ENCODE assay signal across 10 cellular contexts in genomic region chr1:100322436-100323211, GRCh38. TPM values are rescaled to one million over a fixed set of nuclear protein-coding genes. Genes with fewer than 3 reads are reported as not detected.
A peak's percentile ranks its signal among the peaks of the same experiment; 100 is the strongest.
DNase-seq lines count a peak whose midpoint lies in the region; ATAC-seq, FAIRE-seq and TF ChIP-seq lines count a peak whose summit lies in the region.
"Had no signal": no experiment of that assay in that cellular context is flagged by ENCODE, and none has a peak within 500 bp of the region (broad histone marks: within the 10 kb centered on the region; RNA-seq: fewer than 3 reads in every experiment).

No MANE protein-coding gene starts in this region.

- CTCF ChIA-PET in PC-3 (lab: Charles Lee), result no interaction called here

- no peaks in the 10 kb centered on the region for H3K9me2 ChIP-seq in PC-3 (replicated peaks; ENCODE audit: low read length)

- peak; percentile 53 for ATAC-seq in GM21447 (IDR thresholded peaks at IDR 0.05; ENCODE audit: unreplicated experiment)
- ATAC-seq in PC-3, result peak; percentile 53
- ATAC-seq: naive thymus-derived CD4-positive, alpha-beta T cell had no signal

- no peaks in the 10 kb centered on the region for H3K27me3 ChIP-seq in PC-3 (ENCODE audit: low read length)
- H3K27me3 ChIP-seq in uterus, result no peaks in the 10 kb centered on the region

- no peak overlapping the region for H3K9ac ChIP-seq in PC-3 (ENCODE audit: low read length)
- no peak overlapping the region for H3K9ac ChIP-seq in kidney (ENCODE audit: low read length in 2 of 2)

- peak; percentile 77 for DNase-seq in AG10803 (ENCODE audit: low read depth)
- DNase-seq in PC-3, result peak; percentile 63
- DNase-seq in kidney, result no peak
- no peak for DNase-seq in NCI-H1417 treated with DMSO at 0.1 percent for 48 hours (lab: John Stamatoyannopoulos, UW)
- DNase-seq in NCI-H2107 treated with DMSO at 0.1 percent for 48 hours (lab: John Stamatoyannopoulos, UW; ENCODE audit: unreplicated experiment), result no peak
- no peak for DNase-seq in uterus
- DNase-seq in activated CD8-positive, alpha-beta memory T cell treated with anti-CD3 and anti-CD28 coated beads, Interleukin-2, amount 50 U/mL, for 4 hours, result no peak
- DNase-seq: DMS79; naive thymus-derived CD4-positive, alpha-beta T cell had no signal

- no peaks in the 10 kb centered on the region for H3F3A ChIP-seq in PC-3 (ENCODE audit: low read length, unreplicated experiment)

- H3K27ac ChIP-seq in PC-3 (ENCODE audit: low read length) (0 out of 2 replicates have a peak overlapping the region, but pooled peaks have one; percentile 4), kidney (ENCODE audit: low read depth in 2 of 2, low read length in 2 of 2) (peak overlapping the region in 1 of 2 donors; percentile 33), uterus (no peak overlapping the region)

- BruUV-seq in PC-3 (replicated peaks; lab: Mats Ljungman, UMichigan), result no TSS peak

- no peak overlapping the region for H3K4me2 ChIP-seq in PC-3 (ENCODE audit: low read length)

- H3K79me2 ChIP-seq in PC-3 (ENCODE audit: low read length), result no peaks in the 10 kb centered on the region

- intact Hi-C loops in PC-3 (cut with micrococcal nuclease) (loop anchor here (2.0 kb wide), 1 partner anchor 30 kb away; the partner anchor contains the start of gene CDC14A), kidney (cut with DNase I) (no loop called here), uterus (cut with DNase I; ENCODE audit: low total_unique reads) (no loop called here)

- H3K4me3 ChIP-seq in AG10803 (ENCODE audit: low read length), result no peak overlapping the region
- H3K4me3 ChIP-seq in PC-3 (ENCODE audit: low read length), result no peak overlapping the region
- H3K4me3 ChIP-seq in kidney (ENCODE audit: low read length in 2 of 2), result no peak overlapping the region
- H3K4me3 ChIP-seq in uterus, result no peak overlapping the region

- POLR2A ChIA-PET in PC-3 (lab: Charles Lee; ENCODE audit: unreplicated experiment), result no interaction called here

- peak; percentile 78 for FAIRE-seq in kidney (lab: Jason Lieb, UNC)

- H3K4me1 ChIP-seq in PC-3 (ENCODE audit: insufficient read depth, low read length), result peaks cover 14% of the 10 kb centered on the region
- H3K4me1 ChIP-seq in kidney (ENCODE audit: control insufficient read depth in 1 of 2, insufficient read depth in 1 of 2, low read depth in 1 of 2, low read length in 2 of 2), result peaks cover 6 to 20% of the 10 kb centered on the region in 2 donors
- no peaks in the 10 kb centered on the region for H3K4me1 ChIP-seq in uterus

- H2AFZ ChIP-seq in PC-3 (ENCODE audit: low read length), result no peak overlapping the region

- H3K9me3 ChIP-seq in PC-3 (ENCODE audit: low read length) (no peaks in the 10 kb centered on the region), kidney (ENCODE audit: control insufficient read depth in 1 of 2, low read length in 2 of 2) (peaks cover 0 to 10% of the 10 kb centered on the region in 2 donors), uterus (no peaks in the 10 kb centered on the region)

- H4K20me1 ChIP-seq in PC-3 (ENCODE audit: low read length), result no peaks in the 10 kb centered on the region

- TF ChIP-seq CTCF in AG10803 (conservative IDR thresholded peaks at IDR 0.05; ENCODE audit: low read length), result no peak
- no peak for TF ChIP-seq CTCF in PC-3 (conservative IDR thresholded peaks at IDR 0.05; ENCODE audit: low read depth, low read length)
- no peak for TF ChIP-seq CTCF in kidney (IDR thresholded peaks at IDR 0.05; ENCODE audit: borderline replicate concordance, extremely low read depth, insufficient read depth)
- no peak for TF ChIP-seq CTCF in uterus (IDR thresholded peaks at IDR 0.05)

- H3K36me3 ChIP-seq in PC-3 (ENCODE audit: low read depth, low read length) (no peaks in the 10 kb centered on the region), kidney (ENCODE audit: control insufficient read depth in 1 of 2, insufficient read depth in 2 of 2, low read length in 2 of 2) (no peaks in the 10 kb centered on the region), uterus (no peaks in the 10 kb centered on the region)

- TF ChIP-seq POLR2A in uterus (IDR thresholded peaks at IDR 0.05), result no peak

RNA-seq across cellular contexts. Expression of gene CDC14A, which starts 29.7 kb away (rescaled TPM):
- total RNA-seq in PC-3 (2014; rRNA removed), result 3.4 and 3.7 TPM in 2 replicates
- total RNA-seq in kidney, result 11.9 TPM
- polyA plus RNA-seq in kidney (ENCODE audit: insufficient read depth, low read depth, low replicate concordance), result 4.7 TPM
- total RNA-seq in uterus, result 10 to 100 TPM in 3 of 4 donors, 1 to 10 TPM in 1; 9.0 to 32.4 (median 23.0) TPM

RNA-seq across cellular contexts. Expression of gene RTCA, which starts 56.6 kb away (rescaled TPM):
- 34.4 and 41.7 TPM in 2 replicates for total RNA-seq in PC-3 (2014; rRNA removed)
- 30.8 TPM for total RNA-seq in kidney
- 51.1 TPM for polyA plus RNA-seq in kidney (ENCODE audit: insufficient read depth, low read depth, low replicate concordance)
- total RNA-seq in uterus, result 10 to 100 TPM in 3 of 4 donors, 1 to 10 TPM in 1; 8.7 to 29.5 (median 14.8) TPM

Comparison
In these comparisons a context has a peak if more than half of its experiments do, and no peak if none do; other contexts are left out.
1. DNase-seq: peak in AG10803 (single experiment) and PC-3 (single experiment); none in kidney (single experiment), NCI-H1417 treated with DMSO at 0.1 percent for 48 hours (single experiment), NCI-H2107 treated with DMSO at 0.1 percent for 48 hours (single experiment), uterus (0 of 2) and activated CD8-positive, alpha-beta memory T cell treated with anti-CD3 and anti-CD28 coated beads, Interleukin-2, amount 50 U/mL, for 4 hours (single experiment).